In the genomic region with DNA sequence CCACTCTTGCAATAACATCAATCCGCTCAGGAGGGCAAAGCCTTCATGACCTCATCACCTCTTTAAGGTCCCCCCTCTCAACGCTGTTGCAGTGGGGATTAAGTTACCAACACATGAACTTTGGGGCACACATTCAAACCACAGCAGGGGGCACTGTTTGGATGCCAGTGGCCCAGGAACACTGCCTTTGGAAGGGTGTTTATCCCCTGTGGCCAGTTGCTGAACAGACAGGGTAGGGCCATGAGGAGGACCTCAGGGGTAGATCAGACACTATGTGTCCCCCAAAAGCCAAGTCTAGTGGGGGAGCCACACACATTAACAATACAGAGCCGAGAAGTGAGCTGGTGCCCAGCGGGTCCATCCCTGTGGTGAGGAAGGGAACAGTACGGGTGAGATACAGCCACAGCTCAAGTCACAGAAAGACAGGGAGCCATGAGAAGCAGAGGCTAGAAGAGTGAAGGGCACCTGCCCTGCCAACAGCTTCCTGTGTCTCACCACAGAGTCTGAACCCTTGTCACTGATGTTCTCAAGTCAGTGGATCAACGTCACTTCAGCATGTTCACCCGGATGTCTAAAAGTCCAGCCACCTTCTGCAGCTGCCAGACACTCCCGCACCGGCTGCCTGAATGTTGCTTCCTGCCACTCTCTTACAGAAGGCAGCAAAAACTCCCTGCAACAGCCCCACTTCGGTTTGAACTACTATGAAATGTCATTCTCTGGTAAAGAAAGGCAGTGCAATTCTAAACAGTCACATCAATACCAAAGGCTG, we compare ENCODE assay signal across 8 cellular contexts.
A peak's percentile ranks its signal among the peaks of the same experiment; 100 is the strongest.
DNase-seq lines count a peak whose midpoint lies in the region; ATAC-seq and TF ChIP-seq lines count a peak whose summit lies in the region.

No MANE protein-coding gene starts in this region.

- peak; percentile 87 for DNase-seq in T-helper 22 cell (ENCODE audit: low read depth)
- DNase-seq in central memory CD8-positive, alpha-beta T cell (ENCODE audit: low spot score in 2 of 2): peak; percentile 70 to 94
- DNase-seq in stimulated activated CD4-positive, alpha-beta T cell treated with anti-CD3 and anti-CD28 coated beads, TNF-alpha, amount 100 ng/mL, for 48 hours (ENCODE audit: low read depth in 3 of 3): peak in 2 of 3 donors; percentile 40 to 46
- DNase-seq in AG20443 (ENCODE audit: low spot score): no peak
- no peak for DNase-seq in NCI-H1092 (lab: John Stamatoyannopoulos, UW)
- no peak for DNase-seq in NOMO-1 treated with DMSO at 0.1 percent for 48 hours (lab: John Stamatoyannopoulos, UW; ENCODE audit: unreplicated experiment)

- H3K4me3 Mint-ChIP-seq in central memory CD8-positive, alpha-beta T cell: peak overlapping the region; percentile 68

- peaks cover 22% of the 10 kb centered on the region for H3K36me3 Mint-ChIP-seq in central memory CD8-positive, alpha-beta T cell (ENCODE audit: insufficient read depth)

- peak; percentile 47 for TF ChIP-seq CTCF in GM12873 (IDR thresholded peaks at IDR 0.05; ENCODE audit: insufficient read depth, low read depth, low read length, missing control alignments)

- H3K27ac Mint-ChIP-seq in central memory CD8-positive, alpha-beta T cell (ENCODE audit: low read depth): peak overlapping the region; percentile 99

- H3K4me1 Mint-ChIP-seq in central memory CD8-positive, alpha-beta T cell: peaks cover 30% of the 10 kb centered on the region

- no peaks in the 10 kb centered on the region for H3K27me3 Mint-ChIP-seq in central memory CD8-positive, alpha-beta T cell

- H3K9me3 Mint-ChIP-seq in central memory CD8-positive, alpha-beta T cell: no peaks in the 10 kb centered on the region

- ATAC-seq in HG02678 (IDR thresholded peaks at IDR 0.05; ENCODE audit: unreplicated experiment): peak; percentile 75
- peak; percentile 93 for ATAC-seq in central memory CD8-positive, alpha-beta T cell (replicated peaks; ENCODE audit: extremely low read depth, poor library complexity, severe bottlenecking)

Comparison
In these comparisons a context has a peak if more than half of its experiments do, and no peak if none do; other contexts are left out.
1. DNase-seq: peak in T-helper 22 cell (single experiment), central memory CD8-positive, alpha-beta T cell (2 of 2) and stimulated activated CD4-positive, alpha-beta T cell treated with anti-CD3 and anti-CD28 coated beads, TNF-alpha, amount 100 ng/mL, for 48 hours (2 of 3); none in AG20443 (single experiment), NCI-H1092 (single experiment) and NOMO-1 treated with DMSO at 0.1 percent for 48 hours (single experiment).